Comparison of ENCODE assay signal across 9 cellular contexts in genomic region chr11:72078477-72078876, GRCh38. TPM values are rescaled to one million over a fixed set of nuclear protein-coding genes. Genes with fewer than 3 reads are reported as not detected.
DNase-seq lines count a peak whose midpoint lies in the region; ATAC-seq, FAIRE-seq and TF ChIP-seq lines count a peak whose summit lies in the region.
"Had no signal": no experiment of that assay in that cellular context is flagged by ENCODE, and none has a peak within 500 bp of the region (broad histone marks: within the 10 kb centered on the region; RNA-seq: fewer than 3 reads in every experiment).

No MANE protein-coding gene starts in this region.

- intact Hi-C loops in left cardiac atrium (cut with DNase I), result loop anchor here in 1 of 2 donors (5.0 kb wide), 1 partner anchor 36 kb away; no protein-coding TSS in a partner anchor
- intact Hi-C loops in GM12878 (cut with micrococcal nuclease; ENCODE audit: unreplicated experiment), result no loop called here
- intact Hi-C loops in uterus (cut with DNase I; ENCODE audit: low total_unique reads), result loop anchor here (5.0 kb wide), 1 partner anchor 36 kb away; no protein-coding TSS in a partner anchor

- no peak overlapping the region for H3K9ac ChIP-seq in GM12878 (ENCODE audit: control insufficient read depth, insufficient read depth, low read length)
- peak overlapping the region; percentile 94 for H3K9ac ChIP-seq in mesenchymal stem cell (ENCODE audit: low read length)

- H3K4me1 ChIP-seq in right atrium auricular region (peaks cover 0 to 24% of the 10 kb centered on the region in 2 donors), GM12878 (ENCODE audit: control insufficient read depth, insufficient read depth, low read length) (peaks cover 16% of the 10 kb centered on the region), mesenchymal stem cell (ENCODE audit: control insufficient read depth, insufficient read depth, low read depth, low read length) (peaks cover 3% of the 10 kb centered on the region), uterus (no peaks in the 10 kb centered on the region), Peyer's patch (peaks cover 0 to 24% (median 5%) of the 10 kb centered on the region in 4 donors)

- no peak for TF ChIP-seq RAD21 in GM12878 (IDR thresholded peaks at IDR 0.05; ENCODE audit: insufficient read depth, low read depth, low read length)

- SMC1A ChIA-PET in GM12878 (lab: Charles Lee; ENCODE audit: uncharacterized antibody, unreplicated experiment), result interaction anchor here (1.2 to 3.0 kb wide), 9 partner anchors 10 to 101 kb away, joined by 3 to 26 read pairs (median 6); no protein-coding TSS in a partner anchor

- no peak for FAIRE-seq in GM12878 (lab: Jason Lieb, UNC)
- FAIRE-seq: D721Med had no signal

- BruUV-seq in GM12878 (replicated peaks; lab: Mats Ljungman, UMichigan), result TSS peak; percentile 65

- no peak overlapping the region for H2BK120ac ChIP-seq in mesenchymal stem cell (ENCODE audit: low read depth, low read length)

- in situ Hi-C loops in GM12878 (cut with MboI), result no loop called here

- WGBS in GM12878 (ENCODE audit: insufficient coverage, insufficient replicate concordance, low lambda C conversion rate, missing lambda C conversion rate), result 77% methylated on average over 6 of the region's 6 CpGs
- 85% methylated on average over 5 of the region's 6 CpGs for WGBS in mesenchymal stem cell

- no peak for DNase-seq in right atrium auricular region (ENCODE audit: low spot score)
- DNase-seq in left cardiac atrium, result no peak
- DNase-seq in GM12878 (ENCODE audit: low read depth, low spot score), result no peak
- no peak for DNase-seq in mesenchymal stem cell
- no peak for DNase-seq in uterus
- DNase-seq in Peyer's patch, result no peak
- no peak for DNase-seq in kidney glomerular epithelial cell (lab: John Stamatoyannopoulos, UW)

- no peak for TF ChIP-seq EP300 in GM12878 (IDR thresholded peaks at IDR 0.05; ENCODE audit: borderline replicate concordance in 1 of 2, control insufficient read depth in 1 of 2, low read depth in 2 of 2, low read length in 2 of 2)

- H3K36me3 ChIP-seq in right atrium auricular region (no peaks in the 10 kb centered on the region), GM12878 (ENCODE audit: control insufficient read depth in 2 of 2, insufficient read depth in 2 of 2, low read length in 1 of 2) (0 out of 4 replicates have a peak, but pooled peaks cover 0 to 2% of the 10 kb centered on the region in 2 experiments), mesenchymal stem cell (ENCODE audit: control insufficient read depth in 1 of 2, insufficient read depth in 2 of 2, low read depth in 1 of 2, low read length in 2 of 2) (no peaks in the 10 kb centered on the region), uterus (no peaks in the 10 kb centered on the region), Peyer's patch (peaks cover 0 to 6% (median 0%) of the 10 kb centered on the region in 3 donors)

- no peak for TF ChIP-seq CTCF in right atrium auricular region (IDR thresholded peaks at IDR 0.05)
- TF ChIP-seq CTCF in GM12878 (IDR thresholded peaks at IDR 0.05 in 2 of 3, conservative IDR thresholded peaks at IDR 0.05 in 1 of 3; ENCODE audit: control insufficient read depth in 2 of 3, extremely low read depth in 1 of 3, insufficient read depth in 1 of 3, low read depth in 3 of 3, low read length in 3 of 3), result no peak
- TF ChIP-seq CTCF in uterus (IDR thresholded peaks at IDR 0.05), result no peak
- TF ChIP-seq CTCF in Peyer's patch (IDR thresholded peaks at IDR 0.05), result no peak

- POLR2A ChIA-PET in GM12878 (lab: Charles Lee), result interaction anchor here (0.6 to 1.6 kb wide), 9 partner anchors 9 to 336 kb away, joined by 3 to 9 read pairs (median 3); no protein-coding TSS in a partner anchor

- no peak overlapping the region for H2BK15ac ChIP-seq in mesenchymal stem cell (ENCODE audit: low read depth, poor library complexity, severe bottlenecking)

- no peak overlapping the region for H2BK12ac ChIP-seq in mesenchymal stem cell (ENCODE audit: low read length in 2 of 2)

- no peak overlapping the region for H2BK5ac ChIP-seq in mesenchymal stem cell (ENCODE audit: low read depth, low read length, poor library complexity, severe bottlenecking)

- peaks cover 56% of the 10 kb centered on the region for H3K79me2 ChIP-seq in GM12878 (ENCODE audit: control insufficient read depth, insufficient read depth, low read length)

- no peak overlapping the region for H3K4me3 ChIP-seq in right atrium auricular region
- peak overlapping the region; percentile 77 for H3K4me3 ChIP-seq in GM12878
- peak overlapping the region in 1 of 2 experiments; percentile 93 for H3K4me3 ChIP-seq in mesenchymal stem cell (ENCODE audit: insufficient read depth in 1 of 2, low read depth in 1 of 2, low read length in 2 of 2)
- no peak overlapping the region for H3K4me3 ChIP-seq in uterus
- H3K4me3 ChIP-seq in Peyer's patch, result no peak overlapping the region

- H3K27me3 ChIP-seq in right atrium auricular region (no peaks in the 10 kb centered on the region), GM12878 (replicated peaks in 1 of 2; ENCODE audit: control insufficient read depth in 2 of 2, insufficient read depth in 2 of 2, low read length in 1 of 2) (no peaks in the 10 kb centered on the region), mesenchymal stem cell (ENCODE audit: control insufficient read depth in 1 of 2, insufficient read depth in 1 of 2, low read length in 2 of 2) (no peaks in the 10 kb centered on the region), uterus (no peaks in the 10 kb centered on the region), Peyer's patch (no peaks in the 10 kb centered on the region)

- no peak for TF ChIP-seq POLR2A in GM12878 (IDR thresholded peaks at IDR 0.05; ENCODE audit: low read depth, low read length)
- no peak for TF ChIP-seq POLR2A in uterus (IDR thresholded peaks at IDR 0.05)
- TF ChIP-seq POLR2A in Peyer's patch (IDR thresholded peaks at IDR 0.05), result no peak

- no peak overlapping the region for H4K91ac ChIP-seq in mesenchymal stem cell (ENCODE audit: low read length)

- H3K18ac ChIP-seq in mesenchymal stem cell (ENCODE audit: low read depth in 1 of 2, low read length in 2 of 2), result no peak overlapping the region

- H3K23ac ChIP-seq in mesenchymal stem cell (ENCODE audit: low read length in 2 of 2), result no peak overlapping the region

- H3K4me2 ChIP-seq in GM12878 (ENCODE audit: control insufficient read depth, insufficient read depth) (peak overlapping the region; percentile 15), mesenchymal stem cell (ENCODE audit: low read length, poor library complexity, severe bottlenecking) (no peak overlapping the region)

- no peak overlapping the region for H2AK5ac ChIP-seq in mesenchymal stem cell (ENCODE audit: low read length, severe bottlenecking)

- no peak overlapping the region for H4K8ac ChIP-seq in mesenchymal stem cell (ENCODE audit: low read length)

- CTCF ChIA-PET in GM12878 (lab: Yijun Ruan, JAX), result interaction anchor here (0.8 to 2.9 kb wide), 15 partner anchors 8 to 352 kb away, joined by 3 to 21 read pairs (median 5); partner anchors contain the start of gene LAMTOR1

- ATAC-seq in left cardiac atrium, result no peak
- ATAC-seq in GM12878, result no peak
- no peak for ATAC-seq in HG03565 (IDR thresholded peaks at IDR 0.05; ENCODE audit: unreplicated experiment)

- H3K27ac ChIP-seq in right atrium auricular region (peak overlapping the region; percentile 94 to 96), GM12878 (ENCODE audit: control insufficient read depth, insufficient read depth) (no peak overlapping the region), mesenchymal stem cell (ENCODE audit: low read length, poor library complexity, severe bottlenecking) (no peak overlapping the region), uterus (peak overlapping the region; percentile 88 to 91), Peyer's patch (peak overlapping the region in 1 of 4 donors; percentile 90)

- no peak overlapping the region for H3K4ac ChIP-seq in mesenchymal stem cell (ENCODE audit: low read depth in 1 of 2, low read length in 2 of 2)

- H3K9me3 ChIP-seq in right atrium auricular region (no peaks in the 10 kb centered on the region), GM12878 (replicated peaks; ENCODE audit: control insufficient read depth, insufficient read depth, low read length) (no peaks in the 10 kb centered on the region), mesenchymal stem cell (ENCODE audit: control insufficient read depth, low read length) (no peaks in the 10 kb centered on the region), uterus (no peaks in the 10 kb centered on the region), Peyer's patch (no peaks in the 10 kb centered on the region)

- RAD21 ChIA-PET in GM12878 (lab: Charles Lee; ENCODE audit: unreplicated experiment), result interaction anchor here (0.9 to 2.9 kb wide), 7 partner anchors 12 to 352 kb away, joined by 3 to 16 read pairs (median 3); no protein-coding TSS in a partner anchor

- peaks cover 10% of the 10 kb centered on the region for H3K79me1 ChIP-seq in mesenchymal stem cell (replicated peaks; ENCODE audit: low read length, poor library complexity, severe bottlenecking)

- H3K14ac ChIP-seq in mesenchymal stem cell (ENCODE audit: low read length in 2 of 2), result no peak overlapping the region

- H2AFZ ChIP-seq in GM12878 (ENCODE audit: control insufficient read depth, low read depth, low read length) (no peak overlapping the region), mesenchymal stem cell (ENCODE audit: low read depth, low read length) (no peak overlapping the region)

- H4K20me1 ChIP-seq in GM12878 (ENCODE audit: control insufficient read depth, insufficient read depth), result no peaks in the 10 kb centered on the region

RNA-seq across cellular contexts. Expression of gene NUMA1, which starts 1.9 kb away (rescaled TPM):
- 100 to 1,000 TPM; 102 to 130 TPM for total RNA-seq in right atrium auricular region
- 10 to 100 TPM; 73.3 to 86.7 TPM for total RNA-seq in left cardiac atrium
- total RNA-seq in GM12878 (2013; cell fraction: nucleolus; rRNA removed), result 241 and 261 TPM in 2 replicates
- total RNA-seq in GM12878 (2014; rRNA removed), result 82.3 and 88.1 TPM in 2 replicates
- total RNA-seq in GM12878 (2014; rRNA removed; fragmentation: Illumina TruSeq; extraction: Trizol), result 44.3 TPM in 2 replicates
- total RNA-seq in GM12878 (2021), result 102 and 111 TPM in 2 replicates
- 53.5 TPM for polyA plus RNA-seq in GM12878 (2011; ENCODE audit: low read depth)
- 32.7 and 61.5 TPM in 2 replicates for polyA plus RNA-seq in GM12878 (2011; rRNA removed)
- 69.4 and 72.3 TPM in 2 replicates for polyA plus RNA-seq in GM12878 (2011; cell fraction: cytosol; rRNA removed)
- 236 and 254 TPM in 2 replicates for polyA plus RNA-seq in GM12878 (2011; cell fraction: nucleus; rRNA removed)
- polyA plus RNA-seq in GM12878 (2012), result 95.7 and 106 TPM in 2 replicates
- 36.7 and 60.6 TPM in 2 replicates for polyA plus RNA-seq in GM12878 (2014; fragmentation: Illumina TruSeq; extraction: Trizol)
- 1 to 10 TPM; 5.5 to 7.1 TPM for polyA plus RNA-seq in GM12878 (2014; fragmentation: Nextera tagmentation; extraction: Ambion mirVana)
- polyA plus RNA-seq in GM12878 (2014; rRNA removed), result 77.3 and 84.6 TPM in 2 replicates
- 10 to 100 TPM; 58.1 to 63.5 TPM for polyA plus RNA-seq in GM12878 (2016; fragmentation: Nextera tagmentation; extraction: Ambion mirVana)
- polyA minus RNA-seq in GM12878 (2011; rRNA and poly(A)+ RNA removed), result 115 and 125 TPM in 2 replicates
- 46.7 and 48.0 TPM in 2 replicates for polyA minus RNA-seq in GM12878 (2011; cell fraction: cytosol; rRNA and poly(A)+ RNA removed)
- 90.7 and 135 TPM in 2 replicates for polyA minus RNA-seq in GM12878 (2011; cell fraction: nucleus; rRNA and poly(A)+ RNA removed)
- 54.5 TPM for polyA plus RNA-seq in mesenchymal stem cell (2013, experiment 1 of 2)
- 49.1 TPM for polyA plus RNA-seq in mesenchymal stem cell (2013, experiment 2 of 2)
- total RNA-seq in uterus, result 100 to 1,000 TPM; 159 to 365 (median 303) TPM
- total RNA-seq in Peyer's patch, result 100 to 1,000 TPM; 297 to 512 (median 388) TPM

RNA-seq across cellular contexts. Expression of gene LRRC51, which starts 2.2 kb away (rescaled TPM):
- total RNA-seq in right atrium auricular region (1 to 10 TPM; 4.0 to 7.6 TPM), left cardiac atrium (1 to 10 TPM; 3.9 to 5.0 TPM), GM12878 (2014; rRNA removed) (4.0 and 5.6 TPM in 2 replicates), GM12878 (2014; rRNA removed; fragmentation: Illumina TruSeq; extraction: Trizol) (4.1 and 4.7 TPM in 2 replicates), GM12878 (2021) (2.6 and 5.5 TPM in 2 replicates), uterus (10 to 100 TPM in 1 of 4 donors, 1 to 10 TPM in 2, not detected in 1; 3.8 to 10.2 (median 9.6) TPM), Peyer's patch (1 to 10 TPM; 2.8 to 7.4 (median 6.0) TPM)
- total RNA-seq in GM12878 (2013; cell fraction: nucleolus; rRNA removed), result 1.3 and 1.4 TPM in 2 replicates
- polyA plus RNA-seq in GM12878 (2011; ENCODE audit: low read depth), result 2.8 TPM
- polyA plus RNA-seq in GM12878 (2011; rRNA removed) (6.1 and 8.6 TPM in 2 replicates), GM12878 (2014; fragmentation: Illumina TruSeq; extraction: Trizol) (6.4 and 11.7 TPM in 2 replicates), GM12878 (2014; fragmentation: Nextera tagmentation; extraction: Ambion mirVana) (1 to 10 TPM; 4.7 to 6.2 TPM), GM12878 (2014; rRNA removed) (7.5 and 7.8 TPM in 2 replicates), GM12878 (2016; fragmentation: Nextera tagmentation; extraction: Ambion mirVana) (1 to 10 TPM; 3.1 to 6.1 TPM)
- 7.7 and 9.9 TPM in 2 replicates for polyA plus RNA-seq in GM12878 (2011; cell fraction: cytosol; rRNA removed)
- polyA plus RNA-seq in GM12878 (2011; cell fraction: nucleus; rRNA removed), result 3.6 and 5.0 TPM in 2 replicates
- polyA plus RNA-seq in GM12878 (2012), result 3.6 and 7.1 TPM in 2 replicates
- 8.6 and 10.5 TPM in 2 replicates for polyA minus RNA-seq in GM12878 (2011; rRNA and poly(A)+ RNA removed)
- 1.6 and 6.0 TPM in 2 replicates for polyA minus RNA-seq in GM12878 (2011; cell fraction: cytosol; rRNA and poly(A)+ RNA removed)
- polyA minus RNA-seq in GM12878 (2011; cell fraction: nucleus; rRNA and poly(A)+ RNA removed), result 0.73 and 1.4 TPM in 2 replicates
- 3.2 TPM for polyA plus RNA-seq in mesenchymal stem cell (2013, experiment 1 of 2)
- polyA plus RNA-seq in mesenchymal stem cell (2013, experiment 2 of 2), result 3.9 TPM

RNA-seq across cellular contexts. Expression of gene LAMTOR1, which starts 24.6 kb away (rescaled TPM):
- total RNA-seq in right atrium auricular region, result 100 to 1,000 TPM; 103 to 117 TPM
- 10 to 100 TPM; 76.4 to 88.0 TPM for total RNA-seq in left cardiac atrium
- total RNA-seq in GM12878 (2013; cell fraction: nucleolus; rRNA removed), result 30.6 and 35.0 TPM in 2 replicates
- total RNA-seq in GM12878 (2014; rRNA removed), result 112 and 127 TPM in 2 replicates
- total RNA-seq in GM12878 (2014; rRNA removed; fragmentation: Illumina TruSeq; extraction: Trizol), result 59.8 and 66.5 TPM in 2 replicates
- total RNA-seq in GM12878 (2021), result 80.8 and 82.1 TPM in 2 replicates
- polyA plus RNA-seq in GM12878 (2011; ENCODE audit: low read depth), result 57.1 TPM
- polyA plus RNA-seq in GM12878 (2011; rRNA removed), result 45.8 and 58.8 TPM in 2 replicates
- polyA plus RNA-seq in GM12878 (2011; cell fraction: cytosol; rRNA removed), result 99.0 and 108 TPM in 2 replicates
- 65.8 and 80.4 TPM in 2 replicates for polyA plus RNA-seq in GM12878 (2011; cell fraction: nucleus; rRNA removed)
- 71.6 and 72.6 TPM in 2 replicates for polyA plus RNA-seq in GM12878 (2012)
- 75.6 and 94.4 TPM in 2 replicates for polyA plus RNA-seq in GM12878 (2014; fragmentation: Illumina TruSeq; extraction: Trizol)
- polyA plus RNA-seq in GM12878 (2014; fragmentation: Nextera tagmentation; extraction: Ambion mirVana), result 100 to 1,000 TPM in 1 of 2 experiments, 10 to 100 TPM in 1; 85.1 to 126 TPM
- 126 and 128 TPM in 2 replicates for polyA plus RNA-seq in GM12878 (2014; rRNA removed)
- polyA plus RNA-seq in GM12878 (2016; fragmentation: Nextera tagmentation; extraction: Ambion mirVana), result 100 to 1,000 TPM; 139 to 141 TPM
- polyA minus RNA-seq in GM12878 (2011; rRNA and poly(A)+ RNA removed), result 99.0 and 105 TPM in 2 replicates
- 45.6 and 60.0 TPM in 2 replicates for polyA minus RNA-seq in GM12878 (2011; cell fraction: cytosol; rRNA and poly(A)+ RNA removed)
- 33.1 and 62.5 TPM in 2 replicates for polyA minus RNA-seq in GM12878 (2011; cell fraction: nucleus; rRNA and poly(A)+ RNA removed)
- polyA plus RNA-seq in mesenchymal stem cell (2013, experiment 1 of 2), result 135 TPM
- 137 TPM for polyA plus RNA-seq in mesenchymal stem cell (2013, experiment 2 of 2)
- 100 to 1,000 TPM in 1 of 4 donors, 10 to 100 TPM in 3; 46.0 to 115 (median 91.5) TPM for total RNA-seq in uterus
- 100 to 1,000 TPM in 1 of 4 donors, 10 to 100 TPM in 3; 86.6 to 132 (median 88.1) TPM for total RNA-seq in Peyer's patch

RNA-seq across cellular contexts. Expression of gene TOMT, which starts 27.2 kb away (rescaled TPM):
- total RNA-seq in right atrium auricular region (not detected), left cardiac atrium (not detected), GM12878 (2014; rRNA removed) (not detected in 2 replicates), GM12878 (2014; rRNA removed; fragmentation: Illumina TruSeq; extraction: Trizol) (not detected in 2 replicates), GM12878 (2021) (not detected in 2 replicates), uterus (not detected), Peyer's patch (not detected)
- total RNA-seq in GM12878 (2013; cell fraction: nucleolus; rRNA removed), result not detected in 2 replicates
- polyA plus RNA-seq in GM12878 (2011; ENCODE audit: low read depth), result not detected
- polyA plus RNA-seq in GM12878 (2011; rRNA removed) (not detected in 2 replicates), GM12878 (2014; fragmentation: Illumina TruSeq; extraction: Trizol) (not detected in 2 replicates), GM12878 (2014; fragmentation: Nextera tagmentation; extraction: Ambion mirVana) (not detected), GM12878 (2014; rRNA removed) (not detected in 2 replicates), GM12878 (2016; fragmentation: Nextera tagmentation; extraction: Ambion mirVana) (not detected)
- polyA plus RNA-seq in GM12878 (2011; cell fraction: cytosol; rRNA removed), result not detected in 2 replicates
- not detected in 2 replicates for polyA plus RNA-seq in GM12878 (2011; cell fraction: nucleus; rRNA removed)
- polyA plus RNA-seq in GM12878 (2012), result not detected in 2 replicates
- polyA minus RNA-seq in GM12878 (2011; rRNA and poly(A)+ RNA removed), result not detected in 2 replicates
- polyA minus RNA-seq in GM12878 (2011; cell fraction: cytosol; rRNA and poly(A)+ RNA removed), result not detected in 2 replicates
- not detected in 2 replicates for polyA minus RNA-seq in GM12878 (2011; cell fraction: nucleus; rRNA and poly(A)+ RNA removed)
- not detected for polyA plus RNA-seq in mesenchymal stem cell (2013, experiment 1 of 2)
- not detected for polyA plus RNA-seq in mesenchymal stem cell (2013, experiment 2 of 2)

RNA-seq across cellular contexts. Expression of gene ANAPC15, which starts 34.0 kb away (rescaled TPM):
- 10 to 100 TPM; 26.4 to 30.0 TPM for total RNA-seq in right atrium auricular region
- total RNA-seq in left cardiac atrium, result 10 to 100 TPM; 43.3 to 45.0 TPM
- total RNA-seq in GM12878 (2013; cell fraction: nucleolus; rRNA removed), result 7.3 and 14.1 TPM in 2 replicates
- total RNA-seq in GM12878 (2014; rRNA removed), result 78.0 and 83.4 TPM in 2 replicates
- 88.3 and 88.6 TPM in 2 replicates for total RNA-seq in GM12878 (2014; rRNA removed; fragmentation: Illumina TruSeq; extraction: Trizol)
- total RNA-seq in GM12878 (2021), result 81.0 and 85.6 TPM in 2 replicates
- polyA plus RNA-seq in GM12878 (2011; ENCODE audit: low read depth), result 72.9 TPM
- 84.6 and 99.6 TPM in 2 replicates for polyA plus RNA-seq in GM12878 (2011; rRNA removed)
- polyA plus RNA-seq in GM12878 (2011; cell fraction: cytosol; rRNA removed), result 86.3 and 97.5 TPM in 2 replicates
- 52.6 and 65.7 TPM in 2 replicates for polyA plus RNA-seq in GM12878 (2011; cell fraction: nucleus; rRNA removed)
- 66.1 and 85.8 TPM in 2 replicates for polyA plus RNA-seq in GM12878 (2012)
- 91.9 and 118 TPM in 2 replicates for polyA plus RNA-seq in GM12878 (2014; fragmentation: Illumina TruSeq; extraction: Trizol)
- 100 to 1,000 TPM; 230 to 372 TPM for polyA plus RNA-seq in GM12878 (2014; fragmentation: Nextera tagmentation; extraction: Ambion mirVana)
- polyA plus RNA-seq in GM12878 (2014; rRNA removed), result 84.3 and 86.0 TPM in 2 replicates
- polyA plus RNA-seq in GM12878 (2016; fragmentation: Nextera tagmentation; extraction: Ambion mirVana), result 100 to 1,000 TPM; 126 to 141 TPM
- polyA minus RNA-seq in GM12878 (2011; rRNA and poly(A)+ RNA removed), result 49.0 and 65.4 TPM in 2 replicates
- polyA minus RNA-seq in GM12878 (2011; cell fraction: cytosol; rRNA and poly(A)+ RNA removed), result 10.2 and 12.1 TPM in 2 replicates
- polyA minus RNA-seq in GM12878 (2011; cell fraction: nucleus; rRNA and poly(A)+ RNA removed), result 13.3 and 19.8 TPM in 2 replicates
- polyA plus RNA-seq in mesenchymal stem cell (2013, experiment 1 of 2), result 35.1 TPM
- polyA plus RNA-seq in mesenchymal stem cell (2013, experiment 2 of 2), result 36.7 TPM
- 10 to 100 TPM in 2 of 4 donors, 1 to 10 TPM in 2; 6.5 to 56.9 (median 20.7) TPM for total RNA-seq in uterus
- 10 to 100 TPM; 24.5 to 56.1 (median 43.0) TPM for total RNA-seq in Peyer's patch

Comparison
In these comparisons a context has a peak if more than half of its experiments do, and no peak if none do; other contexts are left out.
1. H3K27ac ChIP-seq: peak in right atrium auricular region (2 of 2) and uterus (2 of 2); none in GM12878 (single experiment) and mesenchymal stem cell (single experiment).